In the genomic region with DNA sequence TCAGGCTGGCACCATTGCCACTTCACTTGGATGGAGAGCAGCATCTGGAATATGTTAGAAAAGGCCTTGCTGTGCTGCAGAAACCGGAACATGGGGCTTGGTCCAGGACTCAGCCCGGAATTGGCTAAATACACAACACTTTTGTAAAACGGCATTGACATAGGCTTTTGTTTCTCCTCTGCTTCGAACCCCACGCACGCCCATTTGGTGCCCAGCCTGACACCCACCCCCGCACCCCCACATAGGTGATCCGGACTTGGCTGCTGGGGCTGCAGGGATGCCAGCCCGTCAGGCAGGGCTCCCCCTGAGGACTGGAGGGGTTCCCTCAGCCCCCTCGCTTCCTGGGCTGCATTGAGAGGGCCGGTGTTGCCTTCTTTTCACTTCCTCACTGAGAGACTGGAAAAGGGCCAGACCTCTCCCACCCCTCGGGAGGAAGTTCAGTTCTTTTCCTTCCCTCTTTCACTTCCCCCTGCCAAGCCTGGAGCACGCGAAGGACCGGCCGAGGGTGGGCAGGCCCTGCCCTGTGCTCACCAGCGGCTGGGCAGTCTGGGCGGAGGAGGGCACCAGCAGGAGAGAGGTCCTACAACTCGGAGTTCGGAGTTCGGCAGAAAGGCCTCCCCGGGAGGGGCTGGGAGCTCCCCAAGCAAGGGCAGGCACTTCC, we compare ENCODE assay signal across 13 cellular contexts. TPM values are rescaled to one million over a fixed set of nuclear protein-coding genes. Genes with fewer than 3 reads are reported as not detected.
DNase-seq lines count a peak whose midpoint lies in the region; ATAC-seq and TF ChIP-seq lines count a peak whose summit lies in the region.
"Had no signal": no experiment of that assay in that cellular context is flagged by ENCODE, and none has a peak within 500 bp of the region (broad histone marks: within the 10 kb centered on the region; RNA-seq: fewer than 3 reads in every experiment).

No MANE protein-coding gene starts in this region.

- H3K9me3 ChIP-seq in naive thymus-derived CD4-positive, alpha-beta T cell (ENCODE audit: control insufficient read depth in 2 of 3, low read length in 3 of 3): no peaks in the 10 kb centered on the region
- H3K9me3 ChIP-seq in vagina (no peaks in the 10 kb centered on the region), Karpas-422 (ENCODE audit: low read length) (no peaks in the 10 kb centered on the region)
- H3K9me3 ChIP-seq: prostate gland had no signal

- peak; percentile 86 for ATAC-seq in naive thymus-derived CD4-positive, alpha-beta T cell
- ATAC-seq in GM18502 (IDR thresholded peaks at IDR 0.05; ENCODE audit: poor library complexity, unreplicated experiment): no peak

- intact Hi-C loops in naive thymus-derived CD4-positive, alpha-beta T cell (cut with micrococcal nuclease): no loop called here
- intact Hi-C loops in vagina (cut with DNase I): no loop called here

- no peak overlapping the region for H3K4me3 Mint-ChIP-seq in naive thymus-derived CD4-positive, alpha-beta T cell
- H3K4me3 Mint-ChIP-seq: T-helper 1 cell treated with Interleukin-12 subunit alpha and Interleukin-12 subunit beta and Interleukin-4 antibody, amounts not matched to agents 30 μg/mL and 1 μg/mL, for 36 hours had no signal

- H2AFZ ChIP-seq in Karpas-422 (ENCODE audit: low read length): no peak overlapping the region

- H3K27ac Mint-ChIP-seq in naive thymus-derived CD4-positive, alpha-beta T cell: no peak overlapping the region
- H3K27ac Mint-ChIP-seq: T-helper 1 cell treated with Interleukin-12 subunit alpha and Interleukin-12 subunit beta and Interleukin-4 antibody, amounts not matched to agents 30 μg/mL and 1 μg/mL, for 36 hours had no signal

- H3K27me3 ChIP-seq in naive thymus-derived CD4-positive, alpha-beta T cell (ENCODE audit: control insufficient read depth in 2 of 2, insufficient read depth in 2 of 2, low read length in 2 of 2): no peaks in the 10 kb centered on the region
- H3K27me3 ChIP-seq in vagina: no peaks in the 10 kb centered on the region
- H3K27me3 ChIP-seq in Karpas-422 (ENCODE audit: low read length): no peaks in the 10 kb centered on the region

- no peaks in the 10 kb centered on the region for H3K9me2 ChIP-seq in Karpas-422 (replicated peaks; ENCODE audit: insufficient read depth, low read length)

- H4K20me1 ChIP-seq in Karpas-422 (ENCODE audit: insufficient read depth, low read depth, low read length): no peaks in the 10 kb centered on the region

- DNase-seq in SIG-M5 treated with dmso at 0.1 percent for 504 hours (lab: John Stamatoyannopoulos, UW; ENCODE audit: unreplicated experiment): peak; percentile 81
- no peak for DNase-seq in SIG-M5 (lab: John Stamatoyannopoulos, UW)
- peak; percentile 34 for DNase-seq in fibroblast of gingiva (ENCODE audit: low read depth)
- no peak for DNase-seq in naive thymus-derived CD4-positive, alpha-beta T cell
- DNase-seq in vagina (ENCODE audit: extremely low spot score in 2 of 2): peak; percentile 88 to 91
- DNase-seq in activated CD4-positive, CD25-positive, alpha-beta regulatory T cell (lab: John Stamatoyannopoulos, UW): no peak
- DNase-seq in Karpas-422: no peak
- DNase-seq: NCI-H2171 had no signal

- POLR2A ChIA-PET in naive thymus-derived CD4-positive, alpha-beta T cell (lab: Charles Lee): no interaction called here

- H3K4me1 ChIP-seq in naive thymus-derived CD4-positive, alpha-beta T cell (ENCODE audit: control insufficient read depth in 2 of 2, insufficient read depth in 2 of 2, low read length in 2 of 2): no peaks in the 10 kb centered on the region
- H3K4me1 ChIP-seq in vagina (peaks cover 31% of the 10 kb centered on the region), Karpas-422 (ENCODE audit: low read length) (no peaks in the 10 kb centered on the region)
- H3K4me1 ChIP-seq: prostate gland had no signal

- H3K36me3 Mint-ChIP-seq in naive thymus-derived CD4-positive, alpha-beta T cell: no peaks in the 10 kb centered on the region

- no peak overlapping the region for H3K4me2 ChIP-seq in Karpas-422 (ENCODE audit: low read depth, low read length, poor library complexity, severe bottlenecking)

- peaks cover 0 to 6% (median 0%) of the 10 kb centered on the region in 7 donors for H3K4me1 Mint-ChIP-seq in naive thymus-derived CD4-positive, alpha-beta T cell

- CTCF ChIA-PET in naive thymus-derived CD4-positive, alpha-beta T cell (lab: Charles Lee): no interaction called here

- no peak overlapping the region for H3K27ac ChIP-seq in naive thymus-derived CD4-positive, alpha-beta T cell (ENCODE audit: low read depth, low read length)
- peak overlapping the region; percentile 69 for H3K27ac ChIP-seq in vagina
- no peak overlapping the region for H3K27ac ChIP-seq in Karpas-422 (ENCODE audit: low read length)
- H3K27ac ChIP-seq: 22Rv1, prostate gland had no signal

- TF ChIP-seq POLR2A in vagina (IDR thresholded peaks at IDR 0.05): no peak

- no peak overlapping the region for H3K9ac ChIP-seq in Karpas-422 (ENCODE audit: low read length)

- no peak for TF ChIP-seq CTCF in vagina (IDR thresholded peaks at IDR 0.05)

- no peaks in the 10 kb centered on the region for H3K36me3 ChIP-seq in naive thymus-derived CD4-positive, alpha-beta T cell (ENCODE audit: control insufficient read depth in 2 of 3, insufficient read depth in 3 of 3, low read length in 3 of 3)
- H3K36me3 ChIP-seq in vagina: no peaks in the 10 kb centered on the region
- H3K36me3 ChIP-seq in Karpas-422 (ENCODE audit: insufficient read depth, low read length): no peaks in the 10 kb centered on the region
- H3K36me3 ChIP-seq: prostate gland had no signal

- peaks cover 0 to 3% (median 0%) of the 10 kb centered on the region in 11 donors for H3K9me3 Mint-ChIP-seq in naive thymus-derived CD4-positive, alpha-beta T cell
- H3K9me3 Mint-ChIP-seq: T-helper 1 cell treated with Interleukin-12 subunit alpha and Interleukin-12 subunit beta and Interleukin-4 antibody, amounts not matched to agents 30 μg/mL and 1 μg/mL, for 36 hours had no signal

- H3K79me2 ChIP-seq in Karpas-422 (ENCODE audit: low read length): no peaks in the 10 kb centered on the region

- H3K27me3 Mint-ChIP-seq in naive thymus-derived CD4-positive, alpha-beta T cell: peaks cover 10 to 27% (median 15%) of the 10 kb centered on the region in 5 donors

- no peak overlapping the region for H3K4me3 ChIP-seq in naive thymus-derived CD4-positive, alpha-beta T cell (ENCODE audit: low read length)
- peak overlapping the region; percentile 13 to 15 for H3K4me3 ChIP-seq in vagina
- no peak overlapping the region for H3K4me3 ChIP-seq in Karpas-422 (ENCODE audit: low read length)
- H3K4me3 ChIP-seq: prostate gland had no signal

RNA-seq across cellular contexts. Expression of a gene that starts 17.9 kb away (rescaled TPM):
- 100 to 1,000 TPM in 1 of 5 experiments, 10 to 100 TPM in 3, 1 to 10 TPM in 1; 1.7 to 520 (median 22.2) TPM for total RNA-seq in naive thymus-derived CD4-positive, alpha-beta T cell
- 1 to 10 TPM; 2.5 to 5.5 TPM for polyA plus RNA-seq in naive thymus-derived CD4-positive, alpha-beta T cell
- total RNA-seq in vagina: 1,106 TPM
- total RNA-seq in Karpas-422 (2014; rRNA removed; shearing (Covaris generic); ENCODE audit: low replicate concordance): not detected in 2 replicates

RNA-seq across cellular contexts. Expression of a gene that starts 33.2 kb away (rescaled TPM):
- total RNA-seq in naive thymus-derived CD4-positive, alpha-beta T cell: not detected
- not detected for polyA plus RNA-seq in naive thymus-derived CD4-positive, alpha-beta T cell
- not detected for total RNA-seq in vagina
- total RNA-seq in Karpas-422 (2014; rRNA removed; shearing (Covaris generic); ENCODE audit: low replicate concordance): not detected in 2 replicates
- total RNA-seq: fibroblast of villous mesenchyme had no signal

RNA-seq across cellular contexts. Expression of a gene that starts 50.0 kb away (rescaled TPM):
- total RNA-seq in naive thymus-derived CD4-positive, alpha-beta T cell: not detected
- polyA plus RNA-seq in naive thymus-derived CD4-positive, alpha-beta T cell: not detected
- total RNA-seq in vagina: not detected
- total RNA-seq in Karpas-422 (2014; rRNA removed; shearing (Covaris generic); ENCODE audit: low replicate concordance): not detected in 2 replicates
- total RNA-seq: fibroblast of villous mesenchyme, prostate gland had no signal

Comparison
In these comparisons a context has a peak if more than half of its experiments do, and no peak if none do; other contexts are left out.
1. DNase-seq: peak in SIG-M5 treated with dmso at 0.1 percent for 504 hours (single experiment), fibroblast of gingiva (single experiment) and vagina (2 of 2); none in SIG-M5 (single experiment), naive thymus-derived CD4-positive, alpha-beta T cell (0 of 9), activated CD4-positive, CD25-positive, alpha-beta regulatory T cell (0 of 4) and Karpas-422 (single experiment).
2. H3K4me3 ChIP-seq: peak in vagina (2 of 2); none in naive thymus-derived CD4-positive, alpha-beta T cell (single experiment) and Karpas-422 (single experiment).